In genomic region chr19:19064811-19065745, GRCh38 we compare ENCODE assay signal across 8 cellular contexts. TPM values are rescaled to one million over a fixed set of nuclear protein-coding genes. Genes with fewer than 3 reads are reported as not detected.
DNase-seq lines count a peak whose midpoint lies in the region; ATAC-seq and TF ChIP-seq lines count a peak whose summit lies in the region.

No MANE protein-coding gene starts in this region.

- peaks cover 23% of the 10 kb centered on the region for H3K36me3 Mint-ChIP-seq in Caco-2 (ENCODE audit: insufficient read depth, unreplicated experiment)

- H3K4me1 ChIP-seq in Caco-2: peaks cover 11% of the 10 kb centered on the region
- H3K4me1 ChIP-seq in smooth muscle cell (ENCODE audit: low read depth): peaks cover 6% of the 10 kb centered on the region

- CTCF ChIA-PET in Caco-2 (lab: Charles Lee): no interaction called here

- H3K4me1 Mint-ChIP-seq in Caco-2 (ENCODE audit: low read depth, unreplicated experiment): no peaks in the 10 kb centered on the region

- no peak overlapping the region for H2AFZ ChIP-seq in smooth muscle cell (ENCODE audit: low read depth)

- intact Hi-C loops in Caco-2 (cut with micrococcal nuclease; ENCODE audit: unreplicated experiment): no loop called here

- H3K27me3 Mint-ChIP-seq in Caco-2 (ENCODE audit: insufficient read depth, unreplicated experiment): no peaks in the 10 kb centered on the region

- DNase-seq in Caco-2: no peak
- DNase-seq in MG63: peak; percentile 24
- DNase-seq in activated effector memory CD4-positive, alpha-beta T cell treated with anti-CD3 and anti-CD28 coated beads, Interleukin-2, amount 50 U/mL, for 16 hours: peak; percentile 74
- peak; percentile 43 for DNase-seq in hepatic stellate cell (ENCODE audit: low spot score)
- DNase-seq in smooth muscle cell (lab: John Stamatoyannopoulos, UW; ENCODE audit: unreplicated experiment): no peak
- DNase-seq in SKM-1 (lab: John Stamatoyannopoulos, UW; ENCODE audit: unreplicated experiment): no peak

- H3F3A ChIP-seq in smooth muscle cell (ENCODE audit: low read depth): peaks cover 7% of the 10 kb centered on the region

- H3K27ac Mint-ChIP-seq in Caco-2 (ENCODE audit: unreplicated experiment): peak overlapping the region; percentile 66

- H3K4me3 ChIP-seq in Caco-2 (ENCODE audit: low read depth, low read length) (peak overlapping the region; percentile 64), MG63 (peak overlapping the region; percentile 57), smooth muscle cell (peak overlapping the region; percentile 54)

- H3K36me3 ChIP-seq in Caco-2 (ENCODE audit: control insufficient read depth, insufficient read depth, low read length) (no peaks in the 10 kb centered on the region), MG63 (peaks cover 18% of the 10 kb centered on the region), smooth muscle cell (ENCODE audit: low read depth) (no peaks in the 10 kb centered on the region)

- POLR2A ChIA-PET in Caco-2 (lab: Charles Lee): interaction anchor here (0.5 kb wide), 1 partner anchor 72 kb away, joined by 3 read pairs; no protein-coding TSS in a partner anchor

- TF ChIP-seq CTCF in Caco-2 (IDR thresholded peaks at IDR 0.05; ENCODE audit: insufficient read depth in 1 of 2, low read depth in 1 of 2, low read length in 1 of 2, severe bottlenecking in 1 of 2, unreplicated experiment in 1 of 2): no peak
- TF ChIP-seq CTCF in smooth muscle cell (IDR thresholded peaks at IDR 0.05; ENCODE audit: borderline replicate concordance, insufficient read depth, poor library complexity, severe bottlenecking): no peak

- TSS peak; percentile 5 for BruUV-seq in Caco-2 (replicated peaks; lab: Mats Ljungman, UMichigan)

- ATAC-seq in GM19351 (IDR thresholded peaks at IDR 0.05; ENCODE audit: unreplicated experiment) (no peak), GM21723 (IDR thresholded peaks at IDR 0.05; ENCODE audit: unreplicated experiment) (no peak)

- 30% methylated on average over 24 of the region's 25 CpGs for WGBS in smooth muscle cell (ENCODE audit: low lambda C conversion rate)

- no peaks in the 10 kb centered on the region for H3K79me2 ChIP-seq in smooth muscle cell (ENCODE audit: low read depth)

- H4K20me1 ChIP-seq in smooth muscle cell (ENCODE audit: low read depth): peaks cover 8% of the 10 kb centered on the region

- H3K27me3 ChIP-seq in Caco-2 (replicated peaks; ENCODE audit: control insufficient read depth, insufficient read depth, low read length) (no peaks in the 10 kb centered on the region), MG63 (peaks cover 12% of the 10 kb centered on the region; the same call in 1 of the 2 replicates), smooth muscle cell (ENCODE audit: low read depth) (no peaks in the 10 kb centered on the region)

- H3K27ac ChIP-seq in smooth muscle cell (ENCODE audit: low read depth): no peak overlapping the region

- H3K9me3 Mint-ChIP-seq in Caco-2 (ENCODE audit: unreplicated experiment): no peaks in the 10 kb centered on the region

- no peaks in the 10 kb centered on the region for H3K9me3 ChIP-seq in Caco-2
- H3K9me3 ChIP-seq in MG63: no peaks in the 10 kb centered on the region
- no peaks in the 10 kb centered on the region for H3K9me3 ChIP-seq in smooth muscle cell (replicated peaks; ENCODE audit: low read depth)

- peak overlapping the region; percentile 83 for H3K4me3 Mint-ChIP-seq in Caco-2 (ENCODE audit: unreplicated experiment)

- H3K4me2 ChIP-seq in smooth muscle cell: peak overlapping the region; percentile 91

- no peak overlapping the region for H3K9ac ChIP-seq in smooth muscle cell (ENCODE audit: low read depth)

RNA-seq across cellular contexts. Expression of gene SLC25A42, which starts 1.3 kb away (rescaled TPM):
- total RNA-seq in Caco-2 (2022): 4.5 and 5.4 TPM in 2 replicates
- 2.0 and 10.0 TPM in 2 replicates for total RNA-seq in MG63 (2014; rRNA removed; shearing (Covaris generic); ENCODE audit: low replicate concordance)
- 8.1 and 11.8 TPM in 2 replicates for total RNA-seq in smooth muscle cell
- 14.4 and 18.9 TPM in 2 replicates for polyA plus RNA-seq in smooth muscle cell

RNA-seq across cellular contexts. Expression of gene ARMC6, which starts 31.7 kb away (rescaled TPM):
- total RNA-seq in Caco-2 (2022) (40.1 and 44.6 TPM in 2 replicates), smooth muscle cell (14.6 and 27.1 TPM in 2 replicates)
- total RNA-seq in MG63 (2014; rRNA removed; shearing (Covaris generic); ENCODE audit: low replicate concordance): 219 and 267 TPM in 2 replicates
- polyA plus RNA-seq in smooth muscle cell: 13.8 and 17.8 TPM in 2 replicates

RNA-seq across cellular contexts. Expression of gene SUGP2, which starts 31.8 kb away (rescaled TPM):
- total RNA-seq in Caco-2 (2022): 74.1 and 75.6 TPM in 2 replicates
- 57.3 and 58.7 TPM in 2 replicates for total RNA-seq in MG63 (2014; rRNA removed; shearing (Covaris generic); ENCODE audit: low replicate concordance)
- 47.3 and 47.6 TPM in 2 replicates for total RNA-seq in smooth muscle cell
- polyA plus RNA-seq in smooth muscle cell: 42.2 and 51.7 TPM in 2 replicates

Comparison
In these comparisons a context has a peak if more than half of its experiments do, and no peak if none do; other contexts are left out.
1. DNase-seq: peak in MG63 (single experiment), activated effector memory CD4-positive, alpha-beta T cell treated with anti-CD3 and anti-CD28 coated beads, Interleukin-2, amount 50 U/mL, for 16 hours (single experiment) and hepatic stellate cell (single experiment); none in Caco-2 (0 of 2), smooth muscle cell (single experiment) and SKM-1 (single experiment).
2. Peak in every context shown above with its lines, with median percentiles within 50 percentile points of each other: H3K4me3 ChIP-seq.